In the genomic region with DNA sequence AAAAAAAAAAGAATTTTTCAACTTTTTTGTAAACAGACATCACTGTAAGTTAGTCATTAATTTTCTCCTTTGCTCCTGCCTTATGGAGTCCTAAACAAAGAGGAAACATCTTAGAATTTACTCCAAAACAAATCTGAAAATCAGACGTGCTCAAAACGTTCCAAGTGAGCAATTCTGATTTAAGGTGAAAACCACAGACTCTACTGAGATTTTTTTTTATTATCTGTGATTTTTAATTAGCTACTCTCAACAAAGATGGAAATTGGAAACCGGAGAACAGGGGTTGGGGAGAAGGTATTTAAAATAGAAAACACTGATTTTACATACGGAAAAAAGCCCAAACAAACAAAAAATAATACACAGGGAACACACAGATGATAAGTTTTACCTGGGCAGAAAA, we compare ENCODE assay signal across 28 cellular contexts.
"Had no signal": no experiment of that assay in that cellular context is flagged by ENCODE, and none has a peak within 500 bp of the region (broad histone marks: within the 10 kb centered on the region; RNA-seq: fewer than 3 reads in every experiment).

No MANE protein-coding gene starts in this region.

- H3K27me3 Mint-ChIP-seq: stimulated activated memory B cell treated with anti-CD40 and anti-IgM and Interleukin-4, amounts not matched to agents 10 μg/mL and 1 μg/mL and 100 μg/mL, for 72 hours; stimulated activated naive B cell treated with anti-CD40 and anti-IgM and Interleukin-4, amounts not matched to agents 10 μg/mL and 1 μg/mL and 100 μg/mL, for 72 hours; stimulated activated naive CD8-positive, alpha-beta T cell treated with anti-CD3 and anti-CD28 coated beads, Interleukin-15, amount 100 ng/mL, for 72 hours; stimulated activated naive CD8-positive, alpha-beta T cell treated with anti-CD3 and anti-CD28 coated beads, Interleukin-15, Interleukin-2, amounts not matched to agents 100 ng/mL and 50 ng/mL, for 24 hours; type B pancreatic cell had no signal

- H3K4me1 Mint-ChIP-seq: stimulated activated memory B cell treated with anti-CD40 and anti-IgM and Interleukin-4, amounts not matched to agents 10 μg/mL and 1 μg/mL and 100 μg/mL, for 72 hours; stimulated activated naive CD8-positive, alpha-beta T cell treated with anti-CD3 and anti-CD28 coated beads, Interleukin-15, amount 100 ng/mL, for 72 hours had no signal

- H3K4me1 ChIP-seq: suprapubic skin, testis, thyroid gland, tibial artery, upper lobe of left lung, upper lobe of right lung, uterus, vagina had no signal

- H3K4me3 Mint-ChIP-seq: stimulated activated memory B cell treated with anti-CD40 and anti-IgM and Interleukin-4, amounts not matched to agents 10 μg/mL and 1 μg/mL and 100 μg/mL, for 72 hours; stimulated activated naive B cell treated with anti-CD40 and anti-IgM and Interleukin-4, amounts not matched to agents 10 μg/mL and 1 μg/mL and 100 μg/mL, for 72 hours; stimulated activated naive CD8-positive, alpha-beta T cell treated with anti-CD3 and anti-CD28 coated beads, Interleukin-15, amount 100 ng/mL, for 72 hours; stimulated activated naive CD8-positive, alpha-beta T cell treated with anti-CD3 and anti-CD28 coated beads, Interleukin-15, Interleukin-2, amounts not matched to agents 100 ng/mL and 50 ng/mL, for 24 hours; type B pancreatic cell had no signal

- H3K27ac Mint-ChIP-seq: stimulated activated memory B cell treated with anti-CD40 and anti-IgM and Interleukin-4, amounts not matched to agents 10 μg/mL and 1 μg/mL and 100 μg/mL, for 72 hours; stimulated activated naive B cell treated with anti-CD40 and anti-IgM and Interleukin-4, amounts not matched to agents 10 μg/mL and 1 μg/mL and 100 μg/mL, for 72 hours; stimulated activated naive CD8-positive, alpha-beta T cell treated with anti-CD3 and anti-CD28 coated beads, Interleukin-15, Interleukin-2, amounts not matched to agents 100 ng/mL and 50 ng/mL, for 24 hours; type B pancreatic cell had no signal

- H3K27me3 ChIP-seq: stomach, suprapubic skin, testis, thyroid gland, tibial artery, tibial nerve, transverse colon, upper lobe of left lung, upper lobe of right lung, uterus, vagina had no signal

- H3K36me3 ChIP-seq: uterus had no signal

- H3K27ac ChIP-seq: stomach, suprapubic skin, testis, thoracic aorta, thyroid gland, tibial artery, tibial nerve, transverse colon, upper lobe of left lung, upper lobe of right lung, uterus, vagina had no signal

- H3K9me3 Mint-ChIP-seq: stimulated activated memory B cell treated with anti-CD40 and anti-IgM and Interleukin-4, amounts not matched to agents 10 μg/mL and 1 μg/mL and 100 μg/mL, for 72 hours; stimulated activated naive B cell treated with anti-CD40 and anti-IgM and Interleukin-4, amounts not matched to agents 10 μg/mL and 1 μg/mL and 100 μg/mL, for 72 hours; stimulated activated naive CD8-positive, alpha-beta T cell treated with anti-CD3 and anti-CD28 coated beads, Interleukin-15, amount 100 ng/mL, for 72 hours; stimulated activated naive CD8-positive, alpha-beta T cell treated with anti-CD3 and anti-CD28 coated beads, Interleukin-15, Interleukin-2, amounts not matched to agents 100 ng/mL and 50 ng/mL, for 24 hours; type B pancreatic cell had no signal

- FAIRE-seq: urothelium cell line had no signal

- H3K4me3 ChIP-seq: stomach, suprapubic skin, testis, thoracic aorta, thyroid gland, tibial artery, tibial nerve, transverse colon, upper lobe of left lung, upper lobe of right lung, uterus, vagina had no signal

- DNase-seq: stimulated activated CD4-positive, alpha-beta T cell treated with anti-CD3 and anti-CD28 coated beads, Interleukin-2, amount 100 ng/mL, for 48 hours; stimulated activated CD4-positive, alpha-beta T cell treated with anti-CD3 and anti-CD28 coated beads, Interleukin-4, amount 100 ng/mL, for 1 hour; stimulated activated CD4-positive, alpha-beta T cell treated with anti-CD3 and anti-CD28 coated beads, Interleukin-4, amount 100 ng/mL, for 24 hours; stimulated activated CD4-positive, alpha-beta T cell treated with anti-CD3 and anti-CD28 coated beads, Interleukin-4, amount 100 ng/mL, for 4 hours; stimulated activated CD8-positive, alpha-beta memory T cell treated with anti-CD3 and anti-CD28 coated beads, Interleukin-4, amount 100 ng/mL, for 48 hours; stimulated activated naive B cell treated with anti-CD40 and anti-IgM and Interleukin-4, amounts not matched to agents 10 μg/mL and 1 μg/mL and 100 μg/mL, for 72 hours; stimulated activated naive CD4-positive, alpha-beta T cell; stimulated activated naive CD4-positive, alpha-beta T cell treated with Interleukin-2 at 50 U/mL for 16 hours; stimulated activated naive CD8-positive, alpha-beta T cell treated with anti-CD3 and anti-CD28 coated beads, Interleukin-15, amount 100 ng/mL, for 72 hours; stimulated activated naive CD8-positive, alpha-beta T cell treated with anti-CD3 and anti-CD28 coated beads, Interleukin-15, Interleukin-2, amounts not matched to agents 100 U/mL and 50 U/mL, for 24 hours; stomach; substantia nigra; testis; thyroid gland; tibial artery; transverse colon; trophoblast cell; upper lobe of left lung; upper lobe of right lung; uterus had no signal

- ATAC-seq: stimulated activated memory B cell treated with anti-CD40 and anti-IgM and Interleukin-4, amounts not matched to agents 10 μg/mL and 1 μg/mL and 100 μg/mL, for 72 hours; stimulated activated naive B cell treated with anti-CD40 and anti-IgM and Interleukin-4, amounts not matched to agents 10 μg/mL and 1 μg/mL and 100 μg/mL, for 72 hours; stimulated activated naive CD8-positive, alpha-beta T cell treated with anti-CD3 and anti-CD28 coated beads, Interleukin-15, amount 100 ng/mL, for 72 hours; stimulated activated naive CD8-positive, alpha-beta T cell treated with anti-CD3 and anti-CD28 coated beads, Interleukin-15, Interleukin-2, amounts not matched to agents 100 U/mL and 50 U/mL, for 24 hours; upper lobe of right lung had no signal

- H3K9me3 ChIP-seq: stomach, suprapubic skin, testis, thoracic aorta, thyroid gland, tibial artery, tibial nerve, transverse colon, upper lobe of left lung, upper lobe of right lung, uterus, vagina had no signal
